Comparison of ENCODE assay signal across 16 cellular contexts in genomic region chr12:53755451-53756290, GRCh38. TPM values are rescaled to one million over a fixed set of nuclear protein-coding genes. Genes with fewer than 3 reads are reported as not detected.
DNase-seq lines count a peak whose midpoint lies in the region; ATAC-seq and TF ChIP-seq lines count a peak whose summit lies in the region.
"Had no signal": no experiment of that assay in that cellular context is flagged by ENCODE, and none has a peak within 500 bp of the region (broad histone marks: within the 10 kb centered on the region; RNA-seq: fewer than 3 reads in every experiment).

No MANE protein-coding gene starts in this region.

- H3K36me3 ChIP-seq in GM06990 (ENCODE audit: control insufficient read depth, insufficient read depth, low read length) (no peaks in the 10 kb centered on the region), HEK293 (ENCODE audit: control insufficient read depth in 2 of 2, insufficient read depth in 1 of 2, low read length in 2 of 2) (no peaks in the 10 kb centered on the region), mesenchymal stem cell (ENCODE audit: control insufficient read depth in 1 of 2, insufficient read depth in 2 of 2, low read depth in 1 of 2, low read length in 2 of 2) (no peaks in the 10 kb centered on the region)
- H3K36me3 ChIP-seq: vagina had no signal

- no peak for DNase-seq in GM06990 (ENCODE audit: extremely low read depth, insufficient read length)
- DNase-seq in WTC11 (ENCODE audit: low spot score): peak; percentile 54
- DNase-seq in mesenchymal stem cell: no peak
- DNase-seq in NCI-H2081 (lab: John Stamatoyannopoulos, UW): no peak
- DNase-seq in NCI-H2227 treated with DMSO at 0.1 percent for 48 hours (lab: John Stamatoyannopoulos, UW): no peak
- DNase-seq in AG20443 (ENCODE audit: low spot score): no peak
- DNase-seq: activated CD4-positive, alpha-beta memory T cell treated with anti-CD3 and anti-CD28 coated beads, Interleukin-2, amount 10 ng/mL, durations not matched to agents 7 days and 5 days; activated naive CD4-positive, alpha-beta T cell; NCI-H524 treated with DMSO at 0.1 percent for 48 hours; Right ventricle myocardium superior; T-helper 9 cell had no signal

- no peak overlapping the region for H3K23ac ChIP-seq in mesenchymal stem cell (ENCODE audit: low read length in 2 of 2)

- no peak overlapping the region for H3K4me2 ChIP-seq in mesenchymal stem cell (ENCODE audit: low read length, poor library complexity, severe bottlenecking)

- H2AFZ ChIP-seq in mesenchymal stem cell (ENCODE audit: low read depth, low read length): no peak overlapping the region

- H3K4me1 ChIP-seq in HEK293 (ENCODE audit: control insufficient read depth, insufficient read depth, low read length) (peaks cover 20% of the 10 kb centered on the region), mesenchymal stem cell (ENCODE audit: control insufficient read depth, insufficient read depth, low read depth, low read length) (peaks cover 18% of the 10 kb centered on the region)

- H3K18ac ChIP-seq in mesenchymal stem cell (ENCODE audit: low read depth in 1 of 2, low read length in 2 of 2): no peak overlapping the region

- H3K4me3 Mint-ChIP-seq in WTC11: peak overlapping the region; percentile 65

- ATAC-seq in WTC11 (peak; percentile 43), HG03442 (IDR thresholded peaks at IDR 0.05; ENCODE audit: unreplicated experiment) (no peak)

- no peak overlapping the region for H2BK12ac ChIP-seq in mesenchymal stem cell (ENCODE audit: low read length in 2 of 2)

- peak overlapping the region; percentile 36 for H2BK15ac ChIP-seq in mesenchymal stem cell (ENCODE audit: low read depth, poor library complexity, severe bottlenecking)

- H3K9me3 Mint-ChIP-seq in WTC11: no peaks in the 10 kb centered on the region
- H3K9me3 Mint-ChIP-seq: activated CD4-positive, alpha-beta memory T cell treated with anti-CD3 and anti-CD28 coated beads, Interleukin-2, amount 10 ng/mL, durations not matched to agents 7 days and 5 days had no signal

- no peak overlapping the region for H2BK5ac ChIP-seq in mesenchymal stem cell (ENCODE audit: low read depth, low read length, poor library complexity, severe bottlenecking)

- no peak overlapping the region for H3K9ac ChIP-seq in mesenchymal stem cell (ENCODE audit: low read length)

- H4K8ac ChIP-seq in mesenchymal stem cell (ENCODE audit: low read length): no peak overlapping the region

- H3K4ac ChIP-seq in mesenchymal stem cell (ENCODE audit: low read depth in 1 of 2, low read length in 2 of 2): no peak overlapping the region

- no peaks in the 10 kb centered on the region for H3K79me1 ChIP-seq in mesenchymal stem cell (replicated peaks; ENCODE audit: low read length, poor library complexity, severe bottlenecking)

- TF ChIP-seq CTCF in GM06990 (IDR thresholded peaks at IDR 0.05; ENCODE audit: insufficient read depth, low read length, poor library complexity, severe bottlenecking) (peak; percentile 25), HEK293 (tag by site-specific recombination; IDR thresholded peaks at IDR 0.05) (0 out of 2 replicates have a peak, but pooled peaks have one; percentile 10), WTC11 (IDR thresholded peaks at IDR 0.05) (no peak)

- 43% methylated on average over 5 of the region's 7 CpGs for WGBS in mesenchymal stem cell

- CTCF ChIA-PET in HEK293 (lab: Yijun Ruan, JAX) (interaction anchor here (0.6 to 11.4 kb wide), 19 partner anchors 10 to 451 kb away, joined by 3 to 172 read pairs (median 5); no protein-coding TSS in a partner anchor), WTC11 (lab: Charles Lee) (interaction anchor here (0.7 to 4.9 kb wide), 17 partner anchors 11 to 436 kb away, joined by 3 to 224 read pairs (median 5); partner anchors contain the start of gene HOXC10)

- H3K27ac ChIP-seq in HEK293 (ENCODE audit: extremely low read depth, low read depth, low read length) (no peak overlapping the region), mesenchymal stem cell (ENCODE audit: low read length, poor library complexity, severe bottlenecking) (no peak overlapping the region)
- H3K27ac ChIP-seq: vagina had no signal

- H3K4me3 ChIP-seq in GM06990 (replicated peaks; ENCODE audit: low read depth, low read length) (no peak overlapping the region), HEK293 (ENCODE audit: low read depth, low read length) (no peak overlapping the region), mesenchymal stem cell (ENCODE audit: insufficient read depth in 1 of 2, low read depth in 1 of 2, low read length in 2 of 2) (no peak overlapping the region)
- H3K4me3 ChIP-seq: vagina had no signal

- H3K9me3 ChIP-seq in HEK293 (ENCODE audit: control insufficient read depth, insufficient read depth, low read depth, low read length) (no peaks in the 10 kb centered on the region), mesenchymal stem cell (ENCODE audit: control insufficient read depth, low read length) (no peaks in the 10 kb centered on the region)
- H3K9me3 ChIP-seq: vagina had no signal

- H3K27ac Mint-ChIP-seq in WTC11: 0 out of 2 replicates have a peak overlapping the region, but pooled peaks have one; percentile 26
- H3K27ac Mint-ChIP-seq: activated CD4-positive, alpha-beta memory T cell treated with anti-CD3 and anti-CD28 coated beads, Interleukin-2, amount 10 ng/mL, durations not matched to agents 7 days and 5 days; CD14-positive monocyte had no signal

- no peak overlapping the region for H2AK5ac ChIP-seq in mesenchymal stem cell (ENCODE audit: low read length, severe bottlenecking)

- POLR2A ChIA-PET in HEK293 (lab: Yijun Ruan, JAX): no interaction called here
- POLR2A ChIA-PET in WTC11 (lab: Charles Lee): interaction anchor here (0.7 to 1.0 kb wide), 2 partner anchors 8 to 196 kb away, joined by 3 read pairs; no protein-coding TSS in a partner anchor

- H3K27me3 Mint-ChIP-seq in WTC11 (ENCODE audit: low read depth): peaks cover 9% of the 10 kb centered on the region; the same call in 1 of the 2 replicates

- H4K91ac ChIP-seq in mesenchymal stem cell (ENCODE audit: low read length): no peak overlapping the region

- peaks cover 2% of the 10 kb centered on the region for H3K27me3 ChIP-seq in GM06990 (replicated peaks; ENCODE audit: control insufficient read depth, insufficient read depth, low read length)
- H3K27me3 ChIP-seq in mesenchymal stem cell (ENCODE audit: control insufficient read depth in 1 of 2, insufficient read depth in 1 of 2, low read length in 2 of 2): peaks cover 96 to 98% of the 10 kb centered on the region in 2 experiments
- H3K27me3 ChIP-seq: vagina had no signal

- H2BK120ac ChIP-seq in mesenchymal stem cell (ENCODE audit: low read depth, low read length): no peak overlapping the region

- H3K4me1 Mint-ChIP-seq in WTC11: no peaks in the 10 kb centered on the region; the same call in none of the 2 replicates
- H3K4me1 Mint-ChIP-seq: brain had no signal

- H3K14ac ChIP-seq in mesenchymal stem cell (ENCODE audit: low read length in 2 of 2): no peak overlapping the region

- H3K36me3 Mint-ChIP-seq in WTC11: no peaks in the 10 kb centered on the region
- H3K36me3 Mint-ChIP-seq: brain, CD14-positive monocyte had no signal

TF ChIP-seq in HEK293, 187 proteins besides CTCF, POLR2A, EP300 and RAD21 (continues in another document):
- no peak for TF ChIP-seq GLIS1 (tag by site-specific recombination; IDR thresholded peaks at IDR 0.05)
- no peak for TF ChIP-seq EGR2 (tag by site-specific recombination; IDR thresholded peaks at IDR 0.05; ENCODE audit: low read depth)
- TF ChIP-seq MYNN (tag by site-specific recombination; IDR thresholded peaks at IDR 0.05; ENCODE audit: borderline replicate concordance): no peak
- TF ChIP-seq ZNF558 (tag by site-specific recombination; IDR thresholded peaks at IDR 0.05): no peak
- TF ChIP-seq ZNF174 (tag by site-specific recombination; IDR thresholded peaks at IDR 0.05): no peak
- TF ChIP-seq ZIC2 (tag by site-specific recombination; IDR thresholded peaks at IDR 0.05): peak; percentile 35
- no peak for TF ChIP-seq ZNF24 (tag by site-specific recombination; IDR thresholded peaks at IDR 0.05)

TF ChIP-seq in WTC11, 78 proteins besides CTCF, POLR2A, EP300 and RAD21 (continues in another document):
- TF ChIP-seq ETV6 (CRISPR knock-in tag; IDR thresholded peaks at IDR 0.05) (no peak), NFATC4 (CRISPR knock-in tag; IDR thresholded peaks at IDR 0.05) (no peak), RORB (CRISPR knock-in tag; IDR thresholded peaks at IDR 0.05) (no peak), ZNF423 (CRISPR knock-in tag; IDR thresholded peaks at IDR 0.05) (no peak), SMAD3 (CRISPR knock-in tag; IDR thresholded peaks at IDR 0.05; ENCODE audit: borderline replicate concordance) (no peak), ZBTB43 (CRISPR knock-in tag; IDR thresholded peaks at IDR 0.05) (no peak)
- TF ChIP-seq, protein P1, sequence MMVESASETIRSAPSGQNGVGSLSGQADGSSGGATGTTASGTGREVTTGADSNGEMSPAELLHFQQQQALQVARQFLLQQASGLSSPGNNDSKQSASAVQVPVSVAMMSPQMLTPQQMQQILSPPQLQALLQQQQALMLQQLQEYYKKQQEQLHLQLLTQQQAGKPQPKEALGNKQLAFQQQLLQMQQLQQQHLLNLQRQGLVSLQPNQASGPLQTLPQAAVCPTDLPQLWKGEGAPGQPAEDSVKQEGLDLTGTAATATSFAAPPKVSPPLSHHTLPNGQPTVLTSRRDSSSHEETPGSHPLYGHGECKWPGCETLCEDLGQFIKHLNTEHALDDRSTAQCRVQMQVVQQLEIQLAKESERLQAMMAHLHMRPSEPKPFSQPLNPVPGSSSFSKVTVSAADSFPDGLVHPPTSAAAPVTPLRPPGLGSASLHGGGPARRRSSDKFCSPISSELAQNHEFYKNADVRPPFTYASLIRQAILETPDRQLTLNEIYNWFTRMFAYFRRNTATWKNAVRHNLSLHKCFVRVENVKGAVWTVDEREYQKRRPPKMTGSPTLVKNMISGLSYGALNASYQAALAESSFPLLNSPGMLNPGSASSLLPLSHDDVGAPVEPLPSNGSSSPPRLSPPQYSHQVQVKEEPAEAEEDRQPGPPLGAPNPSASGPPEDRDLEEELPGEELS (CRISPR knock-in tag; IDR thresholded peaks at IDR 0.05): no peak

RNA-seq across cellular contexts. Expression of gene CISTR, which starts 3.9 kb away (rescaled TPM):
- total RNA-seq in WTC11 (2021): 0.81 TPM in 1 of 3 replicates, not detected in the others
- polyA plus RNA-seq in mesenchymal stem cell (2013, experiment 1 of 2): not detected
- not detected for polyA plus RNA-seq in mesenchymal stem cell (2013, experiment 2 of 2)
- total RNA-seq: activated CD4-positive, alpha-beta memory T cell treated with anti-CD3 and anti-CD28 coated beads, Interleukin-2, amount 10 ng/mL, durations not matched to agents 7 days and 5 days; vagina had no signal
- polyA plus RNA-seq: CD14-positive monocyte had no signal

RNA-seq across cellular contexts. Expression of gene CALCOCO1, which starts 28.4 kb away (rescaled TPM):
- total RNA-seq in WTC11 (2021): 21.2 to 28.2 TPM (median 27.0 TPM) in 3 replicates
- 52.6 TPM for polyA plus RNA-seq in mesenchymal stem cell (2013, experiment 1 of 2)
- 49.8 TPM for polyA plus RNA-seq in mesenchymal stem cell (2013, experiment 2 of 2)
